ENCODE assay signal across 11 cellular contexts in genomic region chr14:77086017-77086727, GRCh38. TPM values are rescaled to one million over a fixed set of nuclear protein-coding genes. Genes with fewer than 3 reads are reported as not detected.
A peak's percentile ranks its signal among the peaks of the same experiment; 100 is the strongest.
DNase-seq lines count a peak whose midpoint lies in the region; ATAC-seq and TF ChIP-seq lines count a peak whose summit lies in the region.
"Had no signal": no experiment of that assay in that cellular context is flagged by ENCODE, and none has a peak within 500 bp of the region (broad histone marks: within the 10 kb centered on the region; RNA-seq: fewer than 3 reads in every experiment).

No MANE protein-coding gene starts in this region.

- no peak overlapping the region for H3K18ac ChIP-seq in IMR-90 (ENCODE audit: low read depth, low read length)

- peaks cover 24% of the 10 kb centered on the region for H3K27me3 ChIP-seq in IMR-90 (ENCODE audit: control insufficient read depth, insufficient read depth, low read length)

- H3K4me3 ChIP-seq in IMR-90 (ENCODE audit: insufficient read depth, low read depth, low read length) (no peak overlapping the region), epithelial cell of esophagus (ENCODE audit: low read length) (no peak overlapping the region), coronary artery (no peak overlapping the region)

- H3K27me3 Mint-ChIP-seq in stimulated activated naive CD8-positive, alpha-beta T cell treated with anti-CD3 and anti-CD28 coated beads, Interleukin-15, amount 100 ng/mL, for 72 hours: peaks cover 24% of the 10 kb centered on the region

- H3K4me1 ChIP-seq in IMR-90 (ENCODE audit: control insufficient read depth, insufficient read depth, low read length): no peaks in the 10 kb centered on the region

- H2AK5ac ChIP-seq in IMR-90 (ENCODE audit: low read depth, low read length): no peak overlapping the region

- no peak overlapping the region for H3K9ac ChIP-seq in IMR-90 (ENCODE audit: low read depth, low read length)

- WGBS in IMR-90 (ENCODE audit: extremely low coverage in 2 of 2, insufficient read length in 1 of 2), 2 experiments: no CpG with 5 or more reads among the region's 3 CpGs

- no peak overlapping the region for H4K8ac ChIP-seq in IMR-90 (ENCODE audit: low read depth in 2 of 2, low read length in 2 of 2)

- intact Hi-C loops in IMR-90 (cut with micrococcal nuclease): no loop called here

- no peak overlapping the region for H3K4me2 ChIP-seq in IMR-90 (ENCODE audit: low read depth, low read length)

- H3K27ac ChIP-seq in IMR-90 (ENCODE audit: insufficient read depth, low read length) (no peak overlapping the region), coronary artery (no peak overlapping the region)

- peaks cover 2 to 7% of the 10 kb centered on the region in 2 donors for H3K9me3 Mint-ChIP-seq in stimulated activated naive CD8-positive, alpha-beta T cell treated with anti-CD3 and anti-CD28 coated beads, Interleukin-15, amount 100 ng/mL, for 72 hours
- H3K9me3 Mint-ChIP-seq: stimulated activated naive B cell treated with anti-CD40 and anti-IgM and Interleukin-4, amounts not matched to agents 10 μg/mL and 1 μg/mL and 100 μg/mL, for 72 hours had no signal

- H4K20me1 ChIP-seq in IMR-90 (ENCODE audit: insufficient read depth, low read length): no peaks in the 10 kb centered on the region

- H2BK20ac ChIP-seq in IMR-90 (ENCODE audit: low read depth, low read length): no peak overlapping the region

- no peaks in the 10 kb centered on the region for H3K4me1 Mint-ChIP-seq in stimulated activated naive CD8-positive, alpha-beta T cell treated with anti-CD3 and anti-CD28 coated beads, Interleukin-15, amount 100 ng/mL, for 72 hours
- H3K4me1 Mint-ChIP-seq: stimulated activated naive B cell treated with anti-CD40 and anti-IgM and Interleukin-4, amounts not matched to agents 10 μg/mL and 1 μg/mL and 100 μg/mL, for 72 hours had no signal

- no peak overlapping the region for H2BK15ac ChIP-seq in IMR-90 (ENCODE audit: low read depth, low read length)

- H4K91ac ChIP-seq in IMR-90 (ENCODE audit: insufficient read depth, low read depth, low read length): no peak overlapping the region

- ATAC-seq in stimulated activated naive CD8-positive, alpha-beta T cell treated with anti-CD3 and anti-CD28 coated beads, Interleukin-15, amount 100 ng/mL, for 72 hours: peak; percentile 87
- no peak for ATAC-seq in stimulated activated naive CD8-positive, alpha-beta T cell treated with anti-CD3 and anti-CD28 coated beads, Interleukin-15, Interleukin-2, amounts not matched to agents 100 U/mL and 50 U/mL, for 24 hours
- ATAC-seq in IMR-90 (ENCODE audit: low read depth): no peak
- ATAC-seq in HG03139 (IDR thresholded peaks at IDR 0.05; ENCODE audit: unreplicated experiment): no peak
- no peak for ATAC-seq in HG03469 (IDR thresholded peaks at IDR 0.05; ENCODE audit: unreplicated experiment)
- ATAC-seq in GM21526 (IDR thresholded peaks at IDR 0.05; ENCODE audit: low FRiP score, unreplicated experiment): no peak
- ATAC-seq: left cardiac atrium had no signal

- TF ChIP-seq CTCF in IMR-90 (conservative IDR thresholded peaks at IDR 0.05; ENCODE audit: low read depth, low read length) (no peak), epithelial cell of esophagus (IDR thresholded peaks at IDR 0.05; ENCODE audit: insufficient read depth, low read depth, low read length, missing control alignments) (no peak), coronary artery (IDR thresholded peaks at IDR 0.05) (no peak)

- no peaks in the 10 kb centered on the region for H3K36me3 ChIP-seq in IMR-90 (ENCODE audit: control insufficient read depth, insufficient read depth, low read length)

- no peak overlapping the region for H3K14ac ChIP-seq in IMR-90 (replicated peaks; ENCODE audit: low read depth, low read length)

- TF ChIP-seq RAD21 in IMR-90 (IDR thresholded peaks at IDR 0.05; ENCODE audit: low read length): no peak

- no peak for TF ChIP-seq POLR2A in IMR-90 (IDR thresholded peaks at IDR 0.05; ENCODE audit: low read depth, low read length)

- H3K23ac ChIP-seq in IMR-90 (ENCODE audit: low read depth, low read length): no peak overlapping the region

- H3K56ac ChIP-seq in IMR-90 (ENCODE audit: extremely low read depth, insufficient read depth, low read length): no peak overlapping the region

- no peak overlapping the region for H2AK9ac ChIP-seq in IMR-90 (replicated peaks; ENCODE audit: low read depth, low read length, poor library complexity)

- no peak for DNase-seq in stimulated activated naive CD8-positive, alpha-beta T cell treated with anti-CD3 and anti-CD28 coated beads, Interleukin-15, amount 100 ng/mL, for 72 hours
- DNase-seq in stimulated activated naive CD8-positive, alpha-beta T cell treated with anti-CD3 and anti-CD28 coated beads, Interleukin-15, Interleukin-2, amounts not matched to agents 100 U/mL and 50 U/mL, for 24 hours: no peak
- DNase-seq in IMR-90: peak; percentile 54
- peak; percentile 71 for DNase-seq in epithelial cell of esophagus (ENCODE audit: low read depth)
- no peak for DNase-seq in coronary artery (ENCODE audit: low spot score)
- DNase-seq: left cardiac atrium; stimulated activated naive B cell treated with anti-CD40 and anti-IgM and Interleukin-4, amounts not matched to agents 10 μg/mL and 1 μg/mL and 100 μg/mL, for 72 hours had no signal

- no peaks in the 10 kb centered on the region for H3K9me1 ChIP-seq in IMR-90 (ENCODE audit: insufficient read depth, low read length)

- POLR2A ChIA-PET in IMR-90 (lab: Charles Lee; ENCODE audit: unreplicated experiment): interaction anchor here (0.5 kb wide), 1 partner anchor 663 kb away, joined by 3 read pairs; no protein-coding TSS in a partner anchor

- H3K4me3 Mint-ChIP-seq in stimulated activated naive CD8-positive, alpha-beta T cell treated with anti-CD3 and anti-CD28 coated beads, Interleukin-15, amount 100 ng/mL, for 72 hours: no peak overlapping the region
- H3K4me3 Mint-ChIP-seq: stimulated activated naive B cell treated with anti-CD40 and anti-IgM and Interleukin-4, amounts not matched to agents 10 μg/mL and 1 μg/mL and 100 μg/mL, for 72 hours had no signal

- no peak overlapping the region for H2BK120ac ChIP-seq in IMR-90 (ENCODE audit: low read depth, low read length)

- H4K5ac ChIP-seq in IMR-90 (ENCODE audit: low read depth, low read length): no peak overlapping the region

- CTCF ChIA-PET in IMR-90 (lab: Yijun Ruan, JAX): interaction anchor here (0.8 to 1.8 kb wide), 3 partner anchors 8 to 210 kb away, joined by 3 to 8 read pairs (median 4); no protein-coding TSS in a partner anchor

- no peak overlapping the region for H2BK5ac ChIP-seq in IMR-90 (ENCODE audit: low read depth, low read length, poor library complexity, severe bottlenecking)

- no TSS peak for BruUV-seq in IMR-90 (replicated peaks; lab: Mats Ljungman, UMichigan)

- in situ Hi-C loops in IMR-90 (cut with MboI; ENCODE audit: low sequenced_read_pairs): no loop called here

- peak overlapping the region in 1 of 2 donors; percentile 72 for H3K27ac Mint-ChIP-seq in stimulated activated naive CD8-positive, alpha-beta T cell treated with anti-CD3 and anti-CD28 coated beads, Interleukin-15, amount 100 ng/mL, for 72 hours
- H3K27ac Mint-ChIP-seq: activated T-helper 2 cell treated with anti-CD3 and anti-CD28 coated beads, Interferon-gamma antibody, Interleukin-2, Interleukin-4, amounts not matched to agents 10 μg/mL and 5 μg/mL and 100 μg/mL, durations not matched to agents 14 hours and 24 hours and 36 hours; stimulated activated naive B cell treated with anti-CD40 and anti-IgM and Interleukin-4, amounts not matched to agents 10 μg/mL and 1 μg/mL and 100 μg/mL, for 72 hours had no signal

- no peak overlapping the region for H3K4ac ChIP-seq in IMR-90 (ENCODE audit: low read depth, low read length)

- H3K79me1 ChIP-seq in IMR-90 (ENCODE audit: low read depth in 1 of 2, low read length in 2 of 2): no peaks in the 10 kb centered on the region

- H3K9me3 ChIP-seq in IMR-90 (ENCODE audit: control insufficient read depth, insufficient read depth, low read length): peaks cover 3% of the 10 kb centered on the region

- dilution Hi-C loops in IMR-90 (cut with HindIII; ENCODE audit: low sequenced_read_pairs, unreplicated experiment): loop anchor here (25.0 kb wide), 1 partner anchor 199 kb away; no protein-coding TSS in a partner anchor

- no peak overlapping the region for H2AFZ ChIP-seq in IMR-90 (replicated peaks; ENCODE audit: low read length, poor library complexity)

TF ChIP-seq in IMR-90, 13 proteins besides CTCF, POLR2A, EP300 and RAD21 (continues in another document):
- TF ChIP-seq FOS (IDR thresholded peaks at IDR 0.05; ENCODE audit: low read depth, low read length) (no peak), MAZ (IDR thresholded peaks at IDR 0.05; ENCODE audit: borderline replicate concordance, low read depth, low read length) (no peak), SMC3 (IDR thresholded peaks at IDR 0.05; ENCODE audit: low read depth, low read length) (no peak), BHLHE40 (IDR thresholded peaks at IDR 0.05; ENCODE audit: low read depth, low read length) (no peak), CHD1 (IDR thresholded peaks at IDR 0.05; ENCODE audit: low read depth, low read length) (no peak), USF2 (IDR thresholded peaks at IDR 0.05; ENCODE audit: low read depth, low read length) (no peak), MAFK (IDR thresholded peaks at IDR 0.05; ENCODE audit: low read depth, low read length) (no peak), NFE2L2 (IDR thresholded peaks at IDR 0.05; ENCODE audit: low read depth, low read length) (no peak), MXI1 (IDR thresholded peaks at IDR 0.05; ENCODE audit: borderline replicate concordance, low read depth, low read length) (no peak), RCOR1 (IDR thresholded peaks at IDR 0.05; ENCODE audit: insufficient replicate concordance, low read length) (no peak)

RNA-seq across cellular contexts. Expression of gene CIPC, which starts 11.9 kb away (rescaled TPM):
- 12.9 and 13.1 TPM in 2 replicates for total RNA-seq in IMR-90 (2012; rRNA removed)
- 5.6 and 6.6 TPM in 2 replicates for polyA plus RNA-seq in IMR-90 (2012; rRNA removed)
- polyA plus RNA-seq in IMR-90 (2012; cell fraction: cytosol; rRNA removed): 2.7 and 2.8 TPM in 2 replicates
- polyA plus RNA-seq in IMR-90 (2012; cell fraction: nucleus; rRNA removed; ENCODE audit: low replicate concordance): 2.8 and 5.9 TPM in 2 replicates

RNA-seq across cellular contexts. Expression of gene ZDHHC22, which starts 55.4 kb away (rescaled TPM):
- total RNA-seq in IMR-90 (2012; rRNA removed): not detected in 2 replicates
- polyA plus RNA-seq in IMR-90 (2012; rRNA removed): not detected in 2 replicates
- not detected in 2 replicates for polyA plus RNA-seq in IMR-90 (2012; cell fraction: cytosol; rRNA removed)
- not detected in 2 replicates for polyA plus RNA-seq in IMR-90 (2012; cell fraction: nucleus; rRNA removed; ENCODE audit: low replicate concordance)
- total RNA-seq: activated T-helper 2 cell treated with anti-CD3 and anti-CD28 coated beads, Interferon-gamma antibody, Interleukin-2, Interleukin-4, amounts not matched to agents 10 μg/mL and 5 μg/mL and 100 μg/mL, durations not matched to agents 14 hours and 24 hours and 36 hours; left cardiac atrium had no signal

RNA-seq across cellular contexts. Expression of gene IRF2BPL, which starts 57.7 kb away (rescaled TPM):
- total RNA-seq in IMR-90 (2012; rRNA removed): 6.3 and 8.9 TPM in 2 replicates
- polyA plus RNA-seq in IMR-90 (2012; rRNA removed): 14.5 and 15.8 TPM in 2 replicates
- 13.2 and 35.9 TPM in 2 replicates for polyA plus RNA-seq in IMR-90 (2012; cell fraction: cytosol; rRNA removed)
- 24.7 and 36.8 TPM in 2 replicates for polyA plus RNA-seq in IMR-90 (2012; cell fraction: nucleus; rRNA removed; ENCODE audit: low replicate concordance)

Comparison
In these comparisons a context has a peak if more than half of its experiments do, and no peak if none do; other contexts are left out.
1. DNase-seq: peak in IMR-90 (single experiment) and epithelial cell of esophagus (single experiment); none in stimulated activated naive CD8-positive, alpha-beta T cell treated with anti-CD3 and anti-CD28 coated beads, Interleukin-15, amount 100 ng/mL, for 72 hours (0 of 2), stimulated activated naive CD8-positive, alpha-beta T cell treated with anti-CD3 and anti-CD28 coated beads, Interleukin-15, Interleukin-2, amounts not matched to agents 100 U/mL and 50 U/mL, for 24 hours (single experiment) and coronary artery (single experiment).